Comparison of ENCODE assay signal across 11 cellular contexts in genomic region chr5:14594378-14595074, GRCh38. TPM values are rescaled to one million over a fixed set of nuclear protein-coding genes. Genes with fewer than 3 reads are reported as not detected.
DNase-seq lines count a peak whose midpoint lies in the region; ATAC-seq and TF ChIP-seq lines count a peak whose summit lies in the region.
"Had no signal": no experiment of that assay in that cellular context is flagged by ENCODE, and none has a peak within 500 bp of the region (broad histone marks: within the 10 kb centered on the region; RNA-seq: fewer than 3 reads in every experiment).

No MANE protein-coding gene starts in this region.

- no peaks in the 10 kb centered on the region for H4K20me1 ChIP-seq in BLaER1 treated with 17β-estradiol and CSF1 and Interleukin-3, amounts not matched to agents 10 nM and 100 nM

- no peaks in the 10 kb centered on the region for H3K9me3 Mint-ChIP-seq in activated naive CD4-positive, alpha-beta T cell treated with anti-CD3 and anti-CD28 coated beads, Interleukin-2, amount 50 U/mL, for 72 hours
- no peaks in the 10 kb centered on the region for H3K9me3 Mint-ChIP-seq in natural killer cell

- peak overlapping the region; percentile 87 to 98 for H3K27ac Mint-ChIP-seq in activated naive CD4-positive, alpha-beta T cell treated with anti-CD3 and anti-CD28 coated beads, Interleukin-2, amount 50 U/mL, for 72 hours
- peak overlapping the region; percentile 87 to 93 for H3K27ac Mint-ChIP-seq in natural killer cell

- no peaks in the 10 kb centered on the region for H3K27me3 Mint-ChIP-seq in natural killer cell (ENCODE audit: low read depth in 2 of 2)

- no peak for DNase-seq in activated naive CD4-positive, alpha-beta T cell treated with anti-CD3 and anti-CD28 coated beads, Interleukin-2, amount 50 U/mL, for 72 hours (ENCODE audit: low spot score in 2 of 2)
- DNase-seq in natural killer cell (no peak), COR-L47 (lab: John Stamatoyannopoulos, UW) (no peak), DMS53 (lab: John Stamatoyannopoulos, UW) (no peak), NCI-H2171 treated with DMSO at 0.1 percent for 48 hours (lab: John Stamatoyannopoulos, UW) (no peak)
- no peak for DNase-seq in NK-92 treated with Interleukin-12 subunit alpha and Interleukin-12 subunit beta, amount 100 ng/mL, for 24 hours (lab: John Stamatoyannopoulos, UW)
- DNase-seq: activated CD4-positive, alpha-beta T cell treated with anti-CD3 and anti-CD28 coated beads for 1 hour; GM23248; kidney glomerular epithelial cell had no signal

- no peak overlapping the region for H3K4me3 ChIP-seq in BLaER1 treated with 17β-estradiol and CSF1 and Interleukin-3, amounts not matched to agents 10 nM and 100 nM
- H3K4me3 ChIP-seq: GM23248 had no signal

- peaks cover 82 to 87% of the 10 kb centered on the region in 2 donors for H3K4me1 Mint-ChIP-seq in natural killer cell

- intact Hi-C loops in natural killer cell (cut with micrococcal nuclease): no loop called here

- peak overlapping the region; percentile 58 to 90 (median 75) for H3K4me2 ChIP-seq in BLaER1 treated with 17β-estradiol and CSF1 and Interleukin-3, amounts not matched to agents 10 nM and 100 nM

- peak overlapping the region; percentile 84 for H3K4me3 Mint-ChIP-seq in natural killer cell

- H3K36me3 Mint-ChIP-seq in activated naive CD4-positive, alpha-beta T cell treated with anti-CD3 and anti-CD28 coated beads, Interleukin-2, amount 50 U/mL, for 72 hours: no peaks in the 10 kb centered on the region
- H3K36me3 Mint-ChIP-seq in natural killer cell: no peaks in the 10 kb centered on the region

- H3K36me3 ChIP-seq in BLaER1 treated with 17β-estradiol and CSF1 and Interleukin-3, amounts not matched to agents 10 nM and 100 nM: no peaks in the 10 kb centered on the region

- H3K4me1 ChIP-seq in BLaER1 treated with 17β-estradiol and CSF1 and Interleukin-3, amounts not matched to agents 10 nM and 100 nM: peaks cover 44 to 54% (median 52%) of the 10 kb centered on the region in 10 experiments

- no peaks in the 10 kb centered on the region for H3K9me3 ChIP-seq in BLaER1 treated with 17β-estradiol and CSF1 and Interleukin-3, amounts not matched to agents 10 nM and 100 nM (replicated peaks in 1 of 11)

- H3K27me3 ChIP-seq in BLaER1 treated with 17β-estradiol and CSF1 and Interleukin-3, amounts not matched to agents 10 nM and 100 nM: peaks cover 0 to 12% (median 0%) of the 10 kb centered on the region in 11 experiments; a peak in 3 of 22 replicates

- no peak overlapping the region for H3K9ac ChIP-seq in BLaER1 treated with 17β-estradiol and CSF1 and Interleukin-3, amounts not matched to agents 10 nM and 100 nM
- H3K9ac ChIP-seq: GM23248 had no signal

- no peak for TF ChIP-seq CTCF in natural killer cell (IDR thresholded peaks at IDR 0.05)

- ATAC-seq in GM21723 (IDR thresholded peaks at IDR 0.05; ENCODE audit: unreplicated experiment) (peak; percentile 1), natural killer cell (peak; percentile 11 to 45 (median 41))
- ATAC-seq in activated naive CD4-positive, alpha-beta T cell treated with anti-CD3 and anti-CD28 coated beads, Interleukin-2, amount 50 U/mL, for 72 hours: peak; percentile 30 to 61

- peak overlapping the region in 2 of 11 experiments; percentile 6 to 17; a peak in 1 of 22 replicates for H3K27ac ChIP-seq in BLaER1 treated with 17β-estradiol and CSF1 and Interleukin-3, amounts not matched to agents 10 nM and 100 nM
- H3K27ac ChIP-seq: GM23248 had no signal

RNA-seq across cellular contexts. Expression of gene OTULINL, which starts 12.9 kb away (rescaled TPM):
- total RNA-seq in activated naive CD4-positive, alpha-beta T cell treated with anti-CD3 and anti-CD28 coated beads, Interleukin-2, amount 50 U/mL, for 72 hours: 10 to 100 TPM; 10.3 to 16.5 TPM
- total RNA-seq in natural killer cell: 10 to 100 TPM; 33.0 to 67.4 (median 51.8) TPM
